Comparison of ENCODE assay signal across 8 cellular contexts in the genomic region with DNA sequence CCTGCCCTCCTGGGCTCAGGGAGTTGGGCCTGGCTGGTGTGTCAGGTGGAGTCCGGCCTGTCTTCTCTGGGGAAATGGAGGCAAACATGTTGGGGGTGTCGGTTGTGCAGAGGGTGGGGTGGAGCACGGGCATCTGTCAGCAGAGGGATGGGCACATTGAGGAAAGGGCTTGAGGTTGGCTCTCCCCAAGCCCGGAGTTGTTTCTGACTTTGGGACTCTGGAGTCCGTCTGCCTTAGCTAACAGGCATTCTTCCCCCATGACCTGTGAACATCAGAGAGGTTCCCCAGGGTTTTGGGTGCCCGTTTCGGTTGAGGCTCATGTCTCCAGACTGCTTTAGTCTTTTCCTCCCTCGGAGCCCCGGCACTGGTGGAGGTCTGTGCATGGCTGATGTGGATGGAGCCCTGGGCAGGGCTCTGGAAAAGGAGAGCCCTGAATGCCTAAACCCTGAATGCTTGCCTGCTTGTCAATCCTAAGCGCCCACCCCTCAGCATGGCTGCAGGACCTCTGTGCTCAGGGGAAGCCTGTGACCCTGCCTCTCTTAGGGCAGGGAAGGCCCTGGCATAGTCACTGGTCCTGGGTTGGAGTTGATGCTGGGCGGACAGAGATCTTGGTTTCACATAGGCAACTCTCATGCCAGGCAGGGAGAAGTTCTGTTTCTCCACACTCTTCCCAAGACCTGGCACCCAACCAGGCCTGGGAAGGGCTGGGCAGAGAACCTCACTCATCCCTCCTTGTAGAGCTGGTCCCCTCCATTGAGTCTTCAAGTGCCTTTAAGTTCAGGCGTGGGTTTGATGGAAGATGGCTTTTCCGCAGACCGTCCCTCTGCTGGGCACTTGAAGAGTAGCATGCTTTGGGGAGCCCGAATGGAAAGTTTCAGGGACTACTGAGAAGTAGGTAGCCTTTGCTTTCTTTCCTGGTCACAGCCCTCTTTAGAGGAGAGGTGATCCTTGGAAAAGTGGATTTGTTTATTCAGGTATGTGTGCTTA. TPM values are rescaled to one million over a fixed set of nuclear protein-coding genes. Genes with fewer than 3 reads are reported as not detected.
DNase-seq lines count a peak whose midpoint lies in the region; ATAC-seq, FAIRE-seq and TF ChIP-seq lines count a peak whose summit lies in the region.

No MANE protein-coding gene starts in this region.

- peak; percentile 46 to 50 for TF ChIP-seq RAD21 in A549 (conservative IDR thresholded peaks at IDR 0.05 in 1 of 2, IDR thresholded peaks at IDR 0.05 in 1 of 2)

- no peak overlapping the region for H3K27ac ChIP-seq in A549
- no peak overlapping the region for H3K27ac ChIP-seq in naive thymus-derived CD4-positive, alpha-beta T cell (ENCODE audit: low read depth, low read length)

- no peak overlapping the region for H3K4me3 ChIP-seq in A549
- H3K4me3 ChIP-seq in naive thymus-derived CD4-positive, alpha-beta T cell (ENCODE audit: low read length), result no peak overlapping the region

- no peak for TF ChIP-seq POLR2A in A549 (IDR thresholded peaks at IDR 0.05; ENCODE audit: low read length)

- no peak overlapping the region for H3K4me3 Mint-ChIP-seq in effector memory CD8-positive, alpha-beta T cell
- no peak overlapping the region for H3K4me3 Mint-ChIP-seq in naive thymus-derived CD4-positive, alpha-beta T cell

- no peaks in the 10 kb centered on the region for H3K27me3 ChIP-seq in naive thymus-derived CD4-positive, alpha-beta T cell (ENCODE audit: control insufficient read depth in 2 of 2, insufficient read depth in 2 of 2, low read length in 2 of 2)

- peak; percentile 53 for TF ChIP-seq CTCF in A549 (IDR thresholded peaks at IDR 0.05)

- DNase-seq in A549 (ENCODE audit: low read depth in 1 of 2, low spot score in 1 of 2) (peak; percentile 66 to 74), DMS79 (lab: John Stamatoyannopoulos, UW) (peak; percentile 70), RPMI7951 (ENCODE audit: low read depth) (peak; percentile 54), dedifferentiated amniotic fluid mesenchymal stem cell (ENCODE audit: extremely low spot score) (no peak), HTR-8/SVneo (ENCODE audit: insufficient read length, low spot score) (no peak)
- peak in 1 of 3 experiments; percentile 16 for DNase-seq in effector memory CD8-positive, alpha-beta T cell
- DNase-seq in naive thymus-derived CD4-positive, alpha-beta T cell, result peak in 3 of 9 donors; percentile 26 to 31 (median 28)

- peak; percentile 76 to 85 for ATAC-seq in A549
- peak; percentile 58 for ATAC-seq in HG03159 (IDR thresholded peaks at IDR 0.05; ENCODE audit: unreplicated experiment)
- ATAC-seq in effector memory CD8-positive, alpha-beta T cell (replicated peaks), result peak; percentile 56
- ATAC-seq in naive thymus-derived CD4-positive, alpha-beta T cell, result peak; percentile 68

- intact Hi-C loops in naive thymus-derived CD4-positive, alpha-beta T cell (cut with micrococcal nuclease), result loop anchor here in 1 of 2 donors (1.0 to 5.0 kb wide), 3 partner anchors 18 to 78 kb away; a partner anchor contains a TSS

- WGBS in A549 (ENCODE audit: missing lambda C conversion rate), result 35% methylated on average over 15 of the region's 15 CpGs

- no peaks in the 10 kb centered on the region for H3K9me3 ChIP-seq in A549
- no peaks in the 10 kb centered on the region for H3K9me3 ChIP-seq in naive thymus-derived CD4-positive, alpha-beta T cell (ENCODE audit: control insufficient read depth in 2 of 3, low read length in 3 of 3)

- H3K9me3 Mint-ChIP-seq in effector memory CD8-positive, alpha-beta T cell, result no peaks in the 10 kb centered on the region
- no peaks in the 10 kb centered on the region for H3K9me3 Mint-ChIP-seq in naive thymus-derived CD4-positive, alpha-beta T cell

- no peaks in the 10 kb centered on the region for H3K36me3 ChIP-seq in naive thymus-derived CD4-positive, alpha-beta T cell (ENCODE audit: control insufficient read depth in 2 of 3, insufficient read depth in 3 of 3, low read length in 3 of 3)

- peaks cover 9 to 43% of the 10 kb centered on the region in 2 donors for H3K27me3 Mint-ChIP-seq in effector memory CD8-positive, alpha-beta T cell
- H3K27me3 Mint-ChIP-seq in naive thymus-derived CD4-positive, alpha-beta T cell, result peaks cover 0 to 5% (median 0%) of the 10 kb centered on the region in 5 donors

- TF ChIP-seq EP300 in A549 (IDR thresholded peaks at IDR 0.05), result no peak

- H3K4me1 ChIP-seq in A549, result no peaks in the 10 kb centered on the region
- no peaks in the 10 kb centered on the region for H3K4me1 ChIP-seq in naive thymus-derived CD4-positive, alpha-beta T cell (ENCODE audit: control insufficient read depth in 2 of 2, insufficient read depth in 2 of 2, low read length in 2 of 2)

- no peak for FAIRE-seq in A549 (lab: Jason Lieb, UNC)
- FAIRE-seq in HTR-8/SVneo (lab: Jason Lieb, UNC), result no peak

- CTCF ChIA-PET in A549 (lab: Yijun Ruan, JAX), result interaction anchor here (0.6 to 16.5 kb wide), 16 partner anchors 8 to 105 kb away, joined by 3 to 254 read pairs (median 3); a partner anchor contains a TSS
- CTCF ChIA-PET in naive thymus-derived CD4-positive, alpha-beta T cell (lab: Charles Lee), result interaction anchor here (1.0 kb wide), 1 partner anchor 932 kb away, joined by 3 read pairs; no protein-coding TSS in a partner anchor

- H3K4me2 ChIP-seq in A549, result no peak overlapping the region

- H3K4me1 Mint-ChIP-seq in effector memory CD8-positive, alpha-beta T cell (ENCODE audit: low read depth in 2 of 2), result no peaks in the 10 kb centered on the region
- no peaks in the 10 kb centered on the region for H3K4me1 Mint-ChIP-seq in naive thymus-derived CD4-positive, alpha-beta T cell

- H3K27ac Mint-ChIP-seq in effector memory CD8-positive, alpha-beta T cell, result peak overlapping the region in 1 of 2 donors; percentile 42
- no peak overlapping the region for H3K27ac Mint-ChIP-seq in naive thymus-derived CD4-positive, alpha-beta T cell

- POLR2A ChIA-PET in A549 (lab: Yijun Ruan, JAX), result interaction anchor here (1.5 kb wide), 1 partner anchor 18 kb away, joined by 4 read pairs; a partner anchor contains a TSS
- POLR2A ChIA-PET in naive thymus-derived CD4-positive, alpha-beta T cell (lab: Charles Lee), result interaction anchor here (0.6 to 3.0 kb wide), 2 partner anchors 19 to 79 kb away, joined by 5 to 9 read pairs; a partner anchor contains a TSS

- no peaks in the 10 kb centered on the region for H3K36me3 Mint-ChIP-seq in effector memory CD8-positive, alpha-beta T cell (ENCODE audit: insufficient read depth)
- H3K36me3 Mint-ChIP-seq in naive thymus-derived CD4-positive, alpha-beta T cell, result no peaks in the 10 kb centered on the region

TF ChIP-seq in A549, 52 proteins besides CTCF, POLR2A, EP300 and RAD21 (continues in another document):
- peak; percentile 65 for TF ChIP-seq SMC3 (IDR thresholded peaks at IDR 0.05)

RNA-seq across cellular contexts. Expression of a gene that starts 13.0 kb away (rescaled TPM):
- polyA plus RNA-seq in A549 (2011; rRNA removed), result 0.44 and 0.60 TPM in 2 replicates
- polyA plus RNA-seq in A549 (2012; cell fraction: cytosol; rRNA removed), result 0.08 and 0.16 TPM in 2 replicates
- polyA plus RNA-seq in A549 (2012; cell fraction: nucleus; rRNA removed), result 0.26 and 0.35 TPM in 2 replicates
- polyA plus RNA-seq in A549 (2017; fragmentation: RNase III; extraction: RNeasy Plus Mini Kit Qiagen cat#74134 plus additional on column Dnase treatment), result 0.17 to 0.29 TPM (median 0.19 TPM) in 3 replicates
- polyA minus RNA-seq in A549 (2011; rRNA and poly(A)+ RNA removed), result 0.92 and 1.2 TPM in 2 replicates
- total RNA-seq in RPMI7951 (2014; rRNA removed; shearing (Covaris generic)), result 0.36 and 0.39 TPM in 2 replicates
- 1 to 10 TPM in 1 of 5 experiments, under 1 TPM in 4; 0.08 to 1.3 (median 0.11) TPM for total RNA-seq in naive thymus-derived CD4-positive, alpha-beta T cell
- not detected for polyA plus RNA-seq in naive thymus-derived CD4-positive, alpha-beta T cell

RNA-seq across cellular contexts. Expression of a gene that starts 17.7 kb away (rescaled TPM):
- polyA plus RNA-seq in A549 (2011; rRNA removed) (1.3 and 1.6 TPM in 2 replicates), A549 (2017; fragmentation: RNase III; extraction: RNeasy Plus Mini Kit Qiagen cat#74134 plus additional on column Dnase treatment) (1.1 to 1.5 TPM (median 1.4 TPM) in 3 replicates)
- 0.77 and 0.88 TPM in 2 replicates for polyA plus RNA-seq in A549 (2012; cell fraction: cytosol; rRNA removed)
- polyA plus RNA-seq in A549 (2012; cell fraction: nucleus; rRNA removed), result 1.4 and 2.1 TPM in 2 replicates
- 0.97 and 1.1 TPM in 2 replicates for polyA minus RNA-seq in A549 (2011; rRNA and poly(A)+ RNA removed)
- 0.72 and 1.3 TPM in 2 replicates for total RNA-seq in RPMI7951 (2014; rRNA removed; shearing (Covaris generic))
- 10 to 100 TPM in 1 of 5 experiments, 1 to 10 TPM in 4; 2.0 to 13.9 (median 2.9) TPM for total RNA-seq in naive thymus-derived CD4-positive, alpha-beta T cell
- under 1 TPM in 1 of 2 donors, not detected in 1; 0.24 TPM for polyA plus RNA-seq in naive thymus-derived CD4-positive, alpha-beta T cell

RNA-seq across cellular contexts. Expression of a gene that starts 18.0 kb away (rescaled TPM):
- polyA plus RNA-seq in A549 (2011; rRNA removed) (19.0 and 25.0 TPM in 2 replicates), A549 (2017; fragmentation: RNase III; extraction: RNeasy Plus Mini Kit Qiagen cat#74134 plus additional on column Dnase treatment) (23.5 to 26.4 TPM (median 25.2 TPM) in 3 replicates)
- polyA plus RNA-seq in A549 (2012; cell fraction: cytosol; rRNA removed), result 9.0 and 12.7 TPM in 2 replicates
- 23.7 and 26.2 TPM in 2 replicates for polyA plus RNA-seq in A549 (2012; cell fraction: nucleus; rRNA removed)
- 33.6 and 37.6 TPM in 2 replicates for polyA minus RNA-seq in A549 (2011; rRNA and poly(A)+ RNA removed)
- total RNA-seq in RPMI7951 (2014; rRNA removed; shearing (Covaris generic)), result 18.4 and 23.1 TPM in 2 replicates
- 100 to 1,000 TPM in 4 of 5 experiments, 10 to 100 TPM in 1; 96.9 to 139 (median 129) TPM for total RNA-seq in naive thymus-derived CD4-positive, alpha-beta T cell
- polyA plus RNA-seq in naive thymus-derived CD4-positive, alpha-beta T cell, result 10 to 100 TPM; 12.7 to 18.9 TPM

RNA-seq across cellular contexts. Expression of a gene that starts 30.8 kb away (rescaled TPM):
- polyA plus RNA-seq in A549 (2011; rRNA removed), result 57.3 and 64.4 TPM in 2 replicates
- polyA plus RNA-seq in A549 (2012; cell fraction: cytosol; rRNA removed), result 69.0 and 79.4 TPM in 2 replicates
- polyA plus RNA-seq in A549 (2012; cell fraction: nucleus; rRNA removed), result 230 and 267 TPM in 2 replicates
- 48.1 to 61.1 TPM (median 57.6 TPM) in 3 replicates for polyA plus RNA-seq in A549 (2017; fragmentation: RNase III; extraction: RNeasy Plus Mini Kit Qiagen cat#74134 plus additional on column Dnase treatment)
- 20.6 and 25.7 TPM in 2 replicates for polyA minus RNA-seq in A549 (2011; rRNA and poly(A)+ RNA removed)
- total RNA-seq in RPMI7951 (2014; rRNA removed; shearing (Covaris generic)), result 12.1 and 17.1 TPM in 2 replicates
- 100 to 1,000 TPM in 2 of 5 experiments, 10 to 100 TPM in 3; 64.7 to 137 (median 96.2) TPM for total RNA-seq in naive thymus-derived CD4-positive, alpha-beta T cell
- polyA plus RNA-seq in naive thymus-derived CD4-positive, alpha-beta T cell, result 100 to 1,000 TPM in 1 of 2 donors, 10 to 100 TPM in 1; 91.8 to 104 TPM

RNA-seq across cellular contexts. Expression of a gene that starts 43.8 kb away (rescaled TPM):
- polyA plus RNA-seq in A549 (2011; rRNA removed), result 0.32 and 0.62 TPM in 2 replicates
- 0.09 and 0.11 TPM in 2 replicates for polyA plus RNA-seq in A549 (2012; cell fraction: cytosol; rRNA removed)
- 0.66 and 0.92 TPM in 2 replicates for polyA plus RNA-seq in A549 (2012; cell fraction: nucleus; rRNA removed)
- 0.04 to 0.25 TPM (median 0.10 TPM) in 3 replicates for polyA plus RNA-seq in A549 (2017; fragmentation: RNase III; extraction: RNeasy Plus Mini Kit Qiagen cat#74134 plus additional on column Dnase treatment)
- polyA minus RNA-seq in A549 (2011; rRNA and poly(A)+ RNA removed), result 0.54 and 0.83 TPM in 2 replicates
- 10.6 and 13.1 TPM in 2 replicates for total RNA-seq in RPMI7951 (2014; rRNA removed; shearing (Covaris generic))
- not detected for total RNA-seq in naive thymus-derived CD4-positive, alpha-beta T cell
- not detected for polyA plus RNA-seq in naive thymus-derived CD4-positive, alpha-beta T cell

Comparison
In these comparisons a context has a peak if more than half of its experiments do, and no peak if none do; other contexts are left out.
1. DNase-seq: peak in A549 (2 of 2), DMS79 (single experiment) and RPMI7951 (single experiment); none in dedifferentiated amniotic fluid mesenchymal stem cell (single experiment) and HTR-8/SVneo (single experiment).
2. Peak in every context shown above with its lines, with median percentiles within 50 percentile points of each other: ATAC-seq.